ENCODE assay signal across 17 cellular contexts in genomic region chr15:57167821-57168395, GRCh38.
DNase-seq lines count a peak whose midpoint lies in the region; FAIRE-seq and TF ChIP-seq lines count a peak whose summit lies in the region.
"Had no signal": no experiment of that assay in that cellular context is flagged by ENCODE, and none has a peak within 500 bp of the region (broad histone marks: within the 10 kb centered on the region; RNA-seq: fewer than 3 reads in every experiment).

No MANE protein-coding gene starts in this region.

- dilution Hi-C loops in mammary epithelial cell (cut with HindIII; ENCODE audit: low sequenced_read_pairs): no loop called here

- in situ Hi-C loops in mammary epithelial cell (cut with MboI; ENCODE audit: low sequenced_read_pairs in 2 of 2): no loop called here

- H3K36me3 Mint-ChIP-seq in MCF 10A (ENCODE audit: insufficient read depth, unreplicated experiment) (peaks cover 14% of the 10 kb centered on the region), astrocyte (ENCODE audit: low read depth, unreplicated experiment) (peaks cover 1% of the 10 kb centered on the region), type B pancreatic cell (peaks cover 20% of the 10 kb centered on the region)

- no peak overlapping the region for H3K4me3 Mint-ChIP-seq in MCF 10A (ENCODE audit: unreplicated experiment)
- no peak overlapping the region for H3K4me3 Mint-ChIP-seq in astrocyte (ENCODE audit: unreplicated experiment)
- H3K4me3 Mint-ChIP-seq in type B pancreatic cell: no peak overlapping the region

- no peak for FAIRE-seq in astrocyte (lab: Jason Lieb, UNC)

- H3K9ac ChIP-seq in mammary epithelial cell (ENCODE audit: insufficient read depth, low read length) (no peak overlapping the region), astrocyte (ENCODE audit: low read length) (no peak overlapping the region)
- H3K9ac ChIP-seq: BLaER1 treated with 17β-estradiol and CSF1 and Interleukin-3, amounts not matched to agents 10 nM and 100 nM had no signal

- H3K4me1 Mint-ChIP-seq in MCF 10A (ENCODE audit: insufficient read depth, unreplicated experiment): no peaks in the 10 kb centered on the region
- peaks cover 5% of the 10 kb centered on the region for H3K4me1 Mint-ChIP-seq in astrocyte (ENCODE audit: low read depth, unreplicated experiment)
- H3K4me1 Mint-ChIP-seq in type B pancreatic cell (ENCODE audit: unreplicated experiment): no peaks in the 10 kb centered on the region

- peaks cover 8% of the 10 kb centered on the region for H3K36me3 ChIP-seq in mammary epithelial cell (ENCODE audit: insufficient read depth, low read length)
- H3K36me3 ChIP-seq in astrocyte (ENCODE audit: insufficient read depth, low read length): peaks cover 14% of the 10 kb centered on the region
- H3K36me3 ChIP-seq in H7 (replicated peaks; ENCODE audit: control insufficient read depth, insufficient read depth, low read length): no peaks in the 10 kb centered on the region

- no peaks in the 10 kb centered on the region for H3K27me3 Mint-ChIP-seq in MCF 10A (ENCODE audit: insufficient read depth, unreplicated experiment)
- H3K27me3 Mint-ChIP-seq in astrocyte (ENCODE audit: low read depth, unreplicated experiment): no peaks in the 10 kb centered on the region
- H3K27me3 Mint-ChIP-seq in type B pancreatic cell: no peaks in the 10 kb centered on the region

- no peaks in the 10 kb centered on the region for H3K27me3 ChIP-seq in mammary epithelial cell (ENCODE audit: insufficient read depth, low read length)
- H3K27me3 ChIP-seq in astrocyte (ENCODE audit: insufficient read depth, low read length): no peaks in the 10 kb centered on the region
- no peaks in the 10 kb centered on the region for H3K27me3 ChIP-seq in H7 (ENCODE audit: control insufficient read depth, insufficient read depth, low read length)
- H3K27me3 ChIP-seq: BLaER1 treated with 17β-estradiol and CSF1 and Interleukin-3, amounts not matched to agents 10 nM and 100 nM had no signal

- H3K79me2 ChIP-seq in mammary epithelial cell (ENCODE audit: insufficient read depth, low read length): no peaks in the 10 kb centered on the region
- H3K79me2 ChIP-seq in astrocyte (ENCODE audit: insufficient read depth, low read length): no peaks in the 10 kb centered on the region

- H3K9me3 ChIP-seq in mammary epithelial cell (replicated peaks; ENCODE audit: insufficient read depth, low read length): no peaks in the 10 kb centered on the region
- H3K9me3 ChIP-seq in astrocyte (ENCODE audit: insufficient read depth, low read depth, low read length): no peaks in the 10 kb centered on the region

- BruUV-seq in MCF 10A (replicated peaks; lab: Mats Ljungman, UMichigan) (TSS peak; percentile 4), mammary epithelial cell (replicated peaks; lab: Mats Ljungman, UMichigan) (no TSS peak)

- no peak overlapping the region for H3K4me2 ChIP-seq in mammary epithelial cell (ENCODE audit: insufficient read depth, low read depth, low read length)
- H3K4me2 ChIP-seq in astrocyte (ENCODE audit: low read length): no peak overlapping the region
- H3K4me2 ChIP-seq: BLaER1 treated with 17β-estradiol and CSF1 and Interleukin-3, amounts not matched to agents 10 nM and 100 nM had no signal

- POLR2A ChIA-PET in MCF 10A (lab: Yijun Ruan, JAX): no interaction called here

- H3K27ac ChIP-seq in mammary epithelial cell (ENCODE audit: insufficient read depth, low read depth, low read length) (no peak overlapping the region), astrocyte (ENCODE audit: low read depth, low read length) (no peak overlapping the region)

- H3K9me3 Mint-ChIP-seq in MCF 10A (ENCODE audit: unreplicated experiment): no peaks in the 10 kb centered on the region
- no peaks in the 10 kb centered on the region for H3K9me3 Mint-ChIP-seq in astrocyte (ENCODE audit: unreplicated experiment)
- H3K9me3 Mint-ChIP-seq in type B pancreatic cell: no peaks in the 10 kb centered on the region

- WGBS in mammary epithelial cell (ENCODE audit: low coverage, missing lambda C conversion rate): 98% methylated on average over 3 of the region's 3 CpGs

- CTCF ChIA-PET in MCF 10A (lab: Yijun Ruan, JAX) (interaction anchor here (0.6 to 0.8 kb wide), 2 partner anchors 21 to 256 kb away, joined by 3 to 6 read pairs; no protein-coding TSS in a partner anchor), mammary epithelial cell (lab: Charles Lee; ENCODE audit: low non-redundant PET) (no interaction called here)

- H4K20me1 ChIP-seq in mammary epithelial cell (ENCODE audit: insufficient read depth, low read length) (no peaks in the 10 kb centered on the region), astrocyte (ENCODE audit: insufficient read depth, low read length) (no peaks in the 10 kb centered on the region)

- H2AFZ ChIP-seq in mammary epithelial cell (ENCODE audit: low read depth, low read length) (no peak overlapping the region), astrocyte (ENCODE audit: low read depth, low read length) (no peak overlapping the region)

- no peak for DNase-seq in MCF 10A (ENCODE audit: unreplicated experiment)
- no peak for DNase-seq in mammary epithelial cell
- peak; percentile 40 for DNase-seq in astrocyte (ENCODE audit: low read depth)
- DNase-seq in kidney tubule cell (ENCODE audit: low spot score): peak; percentile 54
- DNase-seq in GM20000 (ENCODE audit: low spot score): no peak
- no peak for DNase-seq in type B pancreatic cell (ENCODE audit: extremely low spot score, unreplicated experiment)
- no peak for DNase-seq in stimulated activated CD4-positive, alpha-beta T cell treated with anti-CD3 and anti-CD28 coated beads, Interleukin-1b, Interleukin-23, amount 100 ng/mL, for 48 hours
- no peak for DNase-seq in H7
- DNase-seq: 8988T, DMS 273 treated with DMSO at 0.1 percent for 48 hours, EL, KBM-7, NCI-H1436 treated with DMSO at 0.1 percent for 48 hours, NCI-H2081 treated with DMSO at 0.1 percent for 48 hours, NCI-H510A treated with DMSO at 0.1 percent for 48 hours, SW 1271 had no signal

- H3K4me1 ChIP-seq in mammary epithelial cell (ENCODE audit: insufficient read depth, low read length) (peaks cover 3% of the 10 kb centered on the region), astrocyte (ENCODE audit: insufficient read depth, low read length) (no peaks in the 10 kb centered on the region)

- H3K27ac Mint-ChIP-seq in MCF 10A (ENCODE audit: low read depth, unreplicated experiment): no peak overlapping the region
- no peak overlapping the region for H3K27ac Mint-ChIP-seq in astrocyte (ENCODE audit: unreplicated experiment)
- H3K27ac Mint-ChIP-seq in type B pancreatic cell: no peak overlapping the region

- intact Hi-C loops in MCF 10A (cut with micrococcal nuclease) (no loop called here), mammary epithelial cell (cut with micrococcal nuclease) (no loop called here)

- TF ChIP-seq CTCF in MCF 10A (IDR thresholded peaks at IDR 0.05; ENCODE audit: unreplicated experiment) (no peak), mammary epithelial cell (conservative IDR thresholded peaks at IDR 0.05 in 1 of 2, IDR thresholded peaks at IDR 0.05 in 1 of 2; ENCODE audit: extremely low read depth in 1 of 2, insufficient read depth in 1 of 2, low read depth in 1 of 2, low read length in 2 of 2) (no peak), astrocyte (IDR thresholded peaks at IDR 0.05; ENCODE audit: insufficient read depth, low read depth, low read length) (no peak), GM20000 (IDR thresholded peaks at IDR 0.05; ENCODE audit: extremely low read depth, missing control alignments) (no peak), type B pancreatic cell (conservative IDR thresholded peaks at IDR 0.05) (no peak)

- no peak overlapping the region for H3K4me3 ChIP-seq in mammary epithelial cell (replicated peaks in 1 of 3; ENCODE audit: insufficient read depth in 1 of 3, low read depth in 2 of 3, low read length in 3 of 3)
- no peak overlapping the region for H3K4me3 ChIP-seq in astrocyte (ENCODE audit: insufficient read depth, low read depth, low read length)
- H3K4me3 ChIP-seq in H7 (ENCODE audit: insufficient read depth, low read depth, low read length): no peak overlapping the region
- H3K4me3 ChIP-seq: BLaER1 treated with 17β-estradiol and CSF1 and Interleukin-3, amounts not matched to agents 10 nM and 100 nM had no signal

Comparison
In these comparisons a context has a peak if more than half of its experiments do, and no peak if none do; other contexts are left out.
1. DNase-seq: peak in astrocyte (single experiment) and kidney tubule cell (single experiment); none in MCF 10A (single experiment), mammary epithelial cell (single experiment), GM20000 (single experiment), type B pancreatic cell (single experiment), stimulated activated CD4-positive, alpha-beta T cell treated with anti-CD3 and anti-CD28 coated beads, Interleukin-1b, Interleukin-23, amount 100 ng/mL, for 48 hours (single experiment) and H7 (single experiment).